In the genomic region with DNA sequence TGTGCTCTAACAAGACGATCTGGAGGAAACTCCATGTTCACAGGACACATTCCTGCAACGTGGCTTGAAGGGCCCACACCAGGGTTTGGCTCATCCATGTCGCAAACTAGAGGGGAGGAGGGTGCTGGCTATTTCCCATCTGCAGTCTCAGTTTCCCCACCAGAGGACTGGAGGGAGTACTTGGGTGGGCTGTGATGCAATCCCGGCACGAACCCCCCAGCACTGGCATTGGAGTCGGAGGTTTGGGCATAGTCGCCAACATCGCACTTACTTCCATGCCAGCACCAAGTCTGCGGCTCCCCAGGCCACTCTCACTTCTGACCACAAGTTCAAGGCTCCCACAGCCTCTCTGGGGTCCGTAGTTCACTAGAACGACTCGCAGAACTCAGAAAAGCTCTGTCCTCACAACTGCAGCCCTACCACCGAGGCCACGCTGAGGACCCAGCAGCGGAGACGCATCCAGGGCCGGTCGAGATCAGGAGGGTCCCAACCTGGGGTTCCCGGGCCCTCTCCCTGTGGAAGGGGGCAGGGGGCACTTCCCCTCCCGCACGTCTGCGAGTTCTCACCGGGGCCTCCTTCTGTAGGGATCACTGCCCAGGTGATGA, we compare ENCODE assay signal across 18 cellular contexts.
A peak's percentile ranks its signal among the peaks of the same experiment; 100 is the strongest.
DNase-seq lines count a peak whose midpoint lies in the region; ATAC-seq and TF ChIP-seq lines count a peak whose summit lies in the region.
"Had no signal": no experiment of that assay in that cellular context is flagged by ENCODE, and none has a peak within 500 bp of the region (broad histone marks: within the 10 kb centered on the region; RNA-seq: fewer than 3 reads in every experiment).

No MANE protein-coding gene starts in this region.

- H3K27ac Mint-ChIP-seq in activated CD8-positive, alpha-beta memory T cell treated with anti-CD3 and anti-CD28 coated beads, Interleukin-2, amount 10 ng/mL, durations not matched to agents 7 days and 5 days: no peak overlapping the region
- H3K27ac Mint-ChIP-seq in stimulated activated memory B cell treated with anti-CD40 and anti-IgM and Interleukin-4, amounts not matched to agents 10 μg/mL and 1 μg/mL and 100 μg/mL, for 72 hours: no peak overlapping the region
- H3K27ac Mint-ChIP-seq: CD14-positive monocyte had no signal

- no peak overlapping the region for H3K4me3 Mint-ChIP-seq in activated CD8-positive, alpha-beta memory T cell treated with anti-CD3 and anti-CD28 coated beads, Interleukin-2, amount 10 ng/mL, durations not matched to agents 7 days and 5 days
- no peak overlapping the region for H3K4me3 Mint-ChIP-seq in stimulated activated memory B cell treated with anti-CD40 and anti-IgM and Interleukin-4, amounts not matched to agents 10 μg/mL and 1 μg/mL and 100 μg/mL, for 72 hours
- H3K4me3 Mint-ChIP-seq: CD14-positive monocyte had no signal

- H3K4me1 Mint-ChIP-seq in activated CD8-positive, alpha-beta memory T cell treated with anti-CD3 and anti-CD28 coated beads, Interleukin-2, amount 10 ng/mL, durations not matched to agents 7 days and 5 days: no peaks in the 10 kb centered on the region
- H3K4me1 Mint-ChIP-seq in stimulated activated memory B cell treated with anti-CD40 and anti-IgM and Interleukin-4, amounts not matched to agents 10 μg/mL and 1 μg/mL and 100 μg/mL, for 72 hours: no peaks in the 10 kb centered on the region
- H3K4me1 Mint-ChIP-seq: CD14-positive monocyte had no signal

- peak; percentile 33 for DNase-seq in activated CD8-positive, alpha-beta memory T cell treated with anti-CD3 and anti-CD28 coated beads, Interleukin-2, amount 10 ng/mL, durations not matched to agents 7 days and 5 days
- peak; percentile 39 for DNase-seq in ecto neural progenitor cell (ENCODE audit: low spot score)
- peak; percentile 87 for DNase-seq in mesenteric fat pad (ENCODE audit: low spot score)
- peak; percentile 22 for DNase-seq in sigmoid colon
- DNase-seq in NCI-H1694 treated with DMSO at 0.1 percent for 48 hours (lab: John Stamatoyannopoulos, UW): no peak
- no peak for DNase-seq in OCI-M2 (lab: John Stamatoyannopoulos, UW; ENCODE audit: unreplicated experiment)
- DNase-seq: MV-4-11, NCI-H1417, NCI-H1930, NCI-H526, PC-9, SIG-M5 had no signal

- TF ChIP-seq POLR2A in sigmoid colon (IDR thresholded peaks at IDR 0.05): no peak

- CTCF ChIA-PET in activated CD8-positive, alpha-beta memory T cell treated with anti-CD3 and anti-CD28 coated beads, Interleukin-2, amount 10 ng/mL, durations not matched to agents 7 days and 5 days (lab: Charles Lee): no interaction called here

- 73 to 85% methylated on average over 23 of the region's 23 CpGs for WGBS in sigmoid colon, 2 donors

- H3K9me3 Mint-ChIP-seq in activated CD8-positive, alpha-beta memory T cell treated with anti-CD3 and anti-CD28 coated beads, Interleukin-2, amount 10 ng/mL, durations not matched to agents 7 days and 5 days (ENCODE audit: low read depth): no peaks in the 10 kb centered on the region
- peaks cover 3% of the 10 kb centered on the region for H3K9me3 Mint-ChIP-seq in stimulated activated memory B cell treated with anti-CD40 and anti-IgM and Interleukin-4, amounts not matched to agents 10 μg/mL and 1 μg/mL and 100 μg/mL, for 72 hours

- no peak overlapping the region for H3K27ac ChIP-seq in sigmoid colon
- H3K27ac ChIP-seq: HL-60, KMS-11, PC-9, RWPE1 had no signal

- intact Hi-C loops in sigmoid colon (cut with DNase I): no loop called here

- no peaks in the 10 kb centered on the region for H3K27me3 Mint-ChIP-seq in activated CD8-positive, alpha-beta memory T cell treated with anti-CD3 and anti-CD28 coated beads, Interleukin-2, amount 10 ng/mL, durations not matched to agents 7 days and 5 days
- H3K27me3 Mint-ChIP-seq in stimulated activated memory B cell treated with anti-CD40 and anti-IgM and Interleukin-4, amounts not matched to agents 10 μg/mL and 1 μg/mL and 100 μg/mL, for 72 hours: no peaks in the 10 kb centered on the region

- H3K9me3 ChIP-seq in sigmoid colon: no peaks in the 10 kb centered on the region
- H3K9me3 ChIP-seq: HAP-1 had no signal

- no peaks in the 10 kb centered on the region for H3K4me1 ChIP-seq in sigmoid colon
- H3K4me1 ChIP-seq: HAP-1 had no signal

- H3K36me3 ChIP-seq in sigmoid colon: no peaks in the 10 kb centered on the region
- H3K36me3 ChIP-seq: HAP-1 had no signal

- peaks cover 0 to 9% (median 0%) of the 10 kb centered on the region in 3 donors for H3K27me3 ChIP-seq in sigmoid colon

- ATAC-seq in activated CD8-positive, alpha-beta memory T cell treated with anti-CD3 and anti-CD28 coated beads, Interleukin-2, amount 10 ng/mL, durations not matched to agents 7 days and 5 days: no peak
- ATAC-seq in stimulated activated memory B cell treated with anti-CD40 and anti-IgM and Interleukin-4, amounts not matched to agents 10 μg/mL and 1 μg/mL and 100 μg/mL, for 72 hours: no peak

- no peak for TF ChIP-seq CTCF in sigmoid colon (IDR thresholded peaks at IDR 0.05)

- no peak for TF ChIP-seq EP300 in sigmoid colon (IDR thresholded peaks at IDR 0.05)

- no peak overlapping the region for H3K4me3 ChIP-seq in sigmoid colon
- H3K4me3 ChIP-seq: HAP-1, PC-9 had no signal

- no peaks in the 10 kb centered on the region for H3K36me3 Mint-ChIP-seq in activated CD8-positive, alpha-beta memory T cell treated with anti-CD3 and anti-CD28 coated beads, Interleukin-2, amount 10 ng/mL, durations not matched to agents 7 days and 5 days
- H3K36me3 Mint-ChIP-seq in stimulated activated memory B cell treated with anti-CD40 and anti-IgM and Interleukin-4, amounts not matched to agents 10 μg/mL and 1 μg/mL and 100 μg/mL, for 72 hours: no peaks in the 10 kb centered on the region
- H3K36me3 Mint-ChIP-seq: CD14-positive monocyte had no signal

Comparison
In these comparisons a context has a peak if more than half of its experiments do, and no peak if none do; other contexts are left out.
1. DNase-seq: peak in activated CD8-positive, alpha-beta memory T cell treated with anti-CD3 and anti-CD28 coated beads, Interleukin-2, amount 10 ng/mL, durations not matched to agents 7 days and 5 days (single experiment), ecto neural progenitor cell (single experiment), mesenteric fat pad (single experiment) and sigmoid colon (single experiment); none in NCI-H1694 treated with DMSO at 0.1 percent for 48 hours (single experiment) and OCI-M2 (single experiment).